In genomic region chr17:82528484-82529265, GRCh38 we compare ENCODE assay signal across 9 cellular contexts. TPM values are rescaled to one million over a fixed set of nuclear protein-coding genes. Genes with fewer than 3 reads are reported as not detected.
DNase-seq lines count a peak whose midpoint lies in the region; ATAC-seq and TF ChIP-seq lines count a peak whose summit lies in the region.
"Had no signal": no experiment of that assay in that cellular context is flagged by ENCODE, and none has a peak within 500 bp of the region (broad histone marks: within the 10 kb centered on the region; RNA-seq: fewer than 3 reads in every experiment).

No MANE protein-coding gene starts in this region.

- H3K4me1 ChIP-seq in lung (ENCODE audit: control insufficient read depth in 2 of 2, insufficient read depth in 2 of 2, low read length in 2 of 2): peaks cover 17 to 19% of the 10 kb centered on the region in 2 donors

- H3K36me3 ChIP-seq in lung (ENCODE audit: control insufficient read depth in 2 of 2, insufficient read depth in 2 of 2, low read length in 2 of 2): peaks cover 0 to 2% of the 10 kb centered on the region in 2 donors

- H3K36me3 Mint-ChIP-seq in activated CD4-positive, alpha-beta T cell treated with anti-CD3 and anti-CD28 coated beads, Interleukin-2, amount 10 ng/mL, durations not matched to agents 24 days and 14 days (ENCODE audit: low read depth): peaks cover 14% of the 10 kb centered on the region
- peaks cover 3% of the 10 kb centered on the region for H3K36me3 Mint-ChIP-seq in type B pancreatic cell

- TF ChIP-seq CTCF in lung (IDR thresholded peaks at IDR 0.05; ENCODE audit: control extremely low read depth, extremely low read depth) (peak; percentile 2), type B pancreatic cell (conservative IDR thresholded peaks at IDR 0.05) (peak; percentile 44)

- DNase-seq in activated CD4-positive, alpha-beta T cell treated with anti-CD3 and anti-CD28 coated beads, Interleukin-2, amount 10 ng/mL, durations not matched to agents 24 days and 14 days: no peak
- DNase-seq in activated CD4-positive, alpha-beta T cell treated with anti-CD3 and anti-CD28 coated beads, Interleukin-2, amount 50 U/mL, for 4 hours: no peak
- DNase-seq in NCI-H748 (lab: John Stamatoyannopoulos, UW; ENCODE audit: unreplicated experiment): peak; percentile 44
- peak; percentile 41 to 83 for DNase-seq in cerebellar nuclear complex (lab: John Stamatoyannopoulos, UW)
- DNase-seq in lung (ENCODE audit: low spot score): peak; percentile 53
- no peak for DNase-seq in type B pancreatic cell (ENCODE audit: extremely low spot score, unreplicated experiment)
- no peak for DNase-seq in activated CD8-positive, alpha-beta memory T cell treated with anti-CD3 and anti-CD28 coated beads, Interleukin-2, amount 50 U/mL, for 4 hours

- peak; percentile 66 for ATAC-seq in lung (ENCODE audit: insufficient read depth, low FRiP score)
- no peak for ATAC-seq in GM18867 (IDR thresholded peaks at IDR 0.05; ENCODE audit: unreplicated experiment)

- intact Hi-C loops in activated CD4-positive, alpha-beta T cell treated with anti-CD3 and anti-CD28 coated beads, Interleukin-2, amount 10 ng/mL, durations not matched to agents 24 days and 14 days (cut with micrococcal nuclease): no loop called here

- no peaks in the 10 kb centered on the region for H3K9me3 Mint-ChIP-seq in activated CD4-positive, alpha-beta T cell treated with anti-CD3 and anti-CD28 coated beads, Interleukin-2, amount 10 ng/mL, durations not matched to agents 24 days and 14 days
- no peaks in the 10 kb centered on the region for H3K9me3 Mint-ChIP-seq in type B pancreatic cell
- H3K9me3 Mint-ChIP-seq: dendritic cell treated with granulocyte-macrophage colony-stimulating factor and Interleukin-4, amounts not matched to agents 40 ng/mL and 50 ng/mL, for 4 days had no signal

- H3K27ac ChIP-seq in lung (ENCODE audit: low read depth in 1 of 2, low read length in 1 of 2): peak overlapping the region; percentile 76 to 89

- peak overlapping the region; percentile 49 for H3K27ac Mint-ChIP-seq in activated CD4-positive, alpha-beta T cell treated with anti-CD3 and anti-CD28 coated beads, Interleukin-2, amount 10 ng/mL, durations not matched to agents 24 days and 14 days
- H3K27ac Mint-ChIP-seq in type B pancreatic cell: peak overlapping the region; percentile 34
- H3K27ac Mint-ChIP-seq: dendritic cell treated with granulocyte-macrophage colony-stimulating factor and Interleukin-4, amounts not matched to agents 40 ng/mL and 50 ng/mL, for 4 days had no signal

- no peak overlapping the region for H3K4me3 ChIP-seq in lung

- H3K4me3 Mint-ChIP-seq in activated CD4-positive, alpha-beta T cell treated with anti-CD3 and anti-CD28 coated beads, Interleukin-2, amount 10 ng/mL, durations not matched to agents 24 days and 14 days: no peak overlapping the region
- peak overlapping the region; percentile 7 for H3K4me3 Mint-ChIP-seq in type B pancreatic cell
- H3K4me3 Mint-ChIP-seq: dendritic cell treated with granulocyte-macrophage colony-stimulating factor and Interleukin-4, amounts not matched to agents 40 ng/mL and 50 ng/mL, for 4 days had no signal

- 39 to 59% methylated on average over 17 of the region's 17 CpGs for WGBS in lung, 2 donors

- no peaks in the 10 kb centered on the region for H3K27me3 ChIP-seq in lung (ENCODE audit: control insufficient read depth, insufficient read depth)

- H3K27me3 Mint-ChIP-seq in activated CD4-positive, alpha-beta T cell treated with anti-CD3 and anti-CD28 coated beads, Interleukin-2, amount 10 ng/mL, durations not matched to agents 24 days and 14 days: no peaks in the 10 kb centered on the region
- no peaks in the 10 kb centered on the region for H3K27me3 Mint-ChIP-seq in type B pancreatic cell
- H3K27me3 Mint-ChIP-seq: dendritic cell treated with granulocyte-macrophage colony-stimulating factor and Interleukin-4, amounts not matched to agents 40 ng/mL and 50 ng/mL, for 4 days had no signal

- H3K9me3 ChIP-seq in lung (ENCODE audit: control insufficient read depth in 2 of 2, insufficient read depth in 1 of 2, low read length in 1 of 2): peaks cover 0 to 1% of the 10 kb centered on the region in 2 donors

- peaks cover 43% of the 10 kb centered on the region for H3K4me1 Mint-ChIP-seq in activated CD4-positive, alpha-beta T cell treated with anti-CD3 and anti-CD28 coated beads, Interleukin-2, amount 10 ng/mL, durations not matched to agents 24 days and 14 days
- peaks cover 42% of the 10 kb centered on the region for H3K4me1 Mint-ChIP-seq in type B pancreatic cell (ENCODE audit: unreplicated experiment)

RNA-seq across cellular contexts. Expression of gene FOXK2, which starts 9.1 kb away (rescaled TPM):
- total RNA-seq in activated CD4-positive, alpha-beta T cell treated with anti-CD3 and anti-CD28 coated beads, Interleukin-2, amount 10 ng/mL, durations not matched to agents 24 days and 14 days: 92.6 and 97.4 TPM in 2 replicates
- 10 to 100 TPM; 40.4 to 59.8 TPM for total RNA-seq in lung
- polyA plus RNA-seq in lung: 10 to 100 TPM; 23.4 to 26.4 TPM
- total RNA-seq in type B pancreatic cell (ENCODE audit: low replicate concordance): 59.5 and 75.5 TPM in 2 replicates

Comparison
In these comparisons a context has a peak if more than half of its experiments do, and no peak if none do; other contexts are left out.
1. DNase-seq: peak in NCI-H748 (single experiment), cerebellar nuclear complex (2 of 2) and lung (single experiment); none in activated CD4-positive, alpha-beta T cell treated with anti-CD3 and anti-CD28 coated beads, Interleukin-2, amount 10 ng/mL, durations not matched to agents 24 days and 14 days (single experiment), activated CD4-positive, alpha-beta T cell treated with anti-CD3 and anti-CD28 coated beads, Interleukin-2, amount 50 U/mL, for 4 hours (0 of 2), type B pancreatic cell (single experiment) and activated CD8-positive, alpha-beta memory T cell treated with anti-CD3 and anti-CD28 coated beads, Interleukin-2, amount 50 U/mL, for 4 hours (single experiment).